Comparison of ENCODE assay signal across 1 cellular context in the genomic region with DNA sequence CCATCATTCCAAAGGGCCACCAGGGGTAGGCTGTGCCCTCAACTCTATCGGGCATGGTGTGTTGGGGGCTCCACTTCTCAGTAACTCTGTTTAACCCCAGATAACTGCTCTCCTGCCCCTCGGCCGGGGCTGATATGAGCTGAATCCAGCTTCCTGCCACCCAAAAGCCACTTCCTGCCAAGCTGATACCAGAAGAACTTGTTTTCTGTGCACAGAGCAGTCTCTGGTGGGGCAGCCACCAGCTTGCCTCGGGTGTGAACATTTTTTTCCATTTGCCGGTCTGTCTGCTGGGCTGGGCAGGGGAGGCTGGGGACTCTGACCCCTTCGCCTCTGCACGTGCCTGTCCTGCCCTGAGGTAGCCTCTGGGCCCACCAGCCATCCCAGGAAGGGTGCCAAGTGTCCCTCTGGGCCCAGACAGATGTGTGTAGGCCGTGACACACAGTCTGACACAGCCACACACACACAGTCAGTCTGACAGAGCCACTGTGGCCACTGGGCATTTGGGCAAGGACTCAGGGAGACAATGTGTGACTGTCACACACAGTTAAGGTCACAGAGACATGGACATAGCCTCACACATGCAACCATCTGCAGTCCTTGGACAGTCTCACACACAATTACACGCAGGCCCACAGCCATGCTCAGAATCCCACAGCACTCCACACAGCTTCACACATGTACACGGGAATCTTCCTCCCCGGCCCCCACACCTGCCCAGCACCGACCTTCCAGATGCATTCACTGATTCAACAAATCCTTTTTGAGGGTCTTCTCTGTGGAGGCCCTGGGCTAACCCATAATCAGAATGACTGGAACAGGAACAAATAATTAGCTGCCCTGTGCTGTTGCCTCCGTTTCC.
A peak's percentile ranks its signal among the peaks of the same experiment; 100 is the strongest.
TF ChIP-seq lines count a peak whose summit lies in the region.

No MANE protein-coding gene starts in this region.

TF ChIP-seq in GM12878, 131 proteins besides CTCF, POLR2A, EP300 and RAD21 (continued from another document):
- TF ChIP-seq, protein P1, sequence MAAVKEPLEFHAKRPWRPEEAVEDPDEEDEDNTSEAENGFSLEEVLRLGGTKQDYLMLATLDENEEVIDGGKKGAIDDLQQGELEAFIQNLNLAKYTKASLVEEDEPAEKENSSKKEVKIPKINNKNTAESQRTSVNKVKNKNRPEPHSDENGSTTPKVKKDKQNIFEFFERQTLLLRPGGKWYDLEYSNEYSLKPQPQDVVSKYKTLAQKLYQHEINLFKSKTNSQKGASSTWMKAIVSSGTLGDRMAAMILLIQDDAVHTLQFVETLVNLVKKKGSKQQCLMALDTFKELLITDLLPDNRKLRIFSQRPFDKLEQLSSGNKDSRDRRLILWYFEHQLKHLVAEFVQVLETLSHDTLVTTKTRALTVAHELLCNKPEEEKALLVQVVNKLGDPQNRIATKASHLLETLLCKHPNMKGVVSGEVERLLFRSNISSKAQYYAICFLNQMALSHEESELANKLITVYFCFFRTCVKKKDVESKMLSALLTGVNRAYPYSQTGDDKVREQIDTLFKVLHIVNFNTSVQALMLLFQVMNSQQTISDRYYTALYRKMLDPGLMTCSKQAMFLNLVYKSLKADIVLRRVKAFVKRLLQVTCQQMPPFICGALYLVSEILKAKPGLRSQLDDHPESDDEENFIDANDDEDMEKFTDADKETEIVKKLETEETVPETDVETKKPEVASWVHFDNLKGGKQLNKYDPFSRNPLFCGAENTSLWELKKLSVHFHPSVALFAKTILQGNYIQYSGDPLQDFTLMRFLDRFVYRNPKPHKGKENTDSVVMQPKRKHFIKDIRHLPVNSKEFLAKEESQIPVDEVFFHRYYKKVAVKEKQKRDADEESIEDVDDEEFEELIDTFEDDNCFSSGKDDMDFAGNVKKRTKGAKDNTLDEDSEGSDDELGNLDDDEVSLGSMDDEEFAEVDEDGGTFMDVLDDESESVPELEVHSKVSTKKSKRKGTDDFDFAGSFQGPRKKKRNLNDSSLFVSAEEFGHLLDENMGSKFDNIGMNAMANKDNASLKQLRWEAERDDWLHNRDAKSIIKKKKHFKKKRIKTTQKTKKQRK (IDR thresholded peaks at IDR 0.05; ENCODE audit: low read depth, low read length): no peak
- TF ChIP-seq, protein P2, sequence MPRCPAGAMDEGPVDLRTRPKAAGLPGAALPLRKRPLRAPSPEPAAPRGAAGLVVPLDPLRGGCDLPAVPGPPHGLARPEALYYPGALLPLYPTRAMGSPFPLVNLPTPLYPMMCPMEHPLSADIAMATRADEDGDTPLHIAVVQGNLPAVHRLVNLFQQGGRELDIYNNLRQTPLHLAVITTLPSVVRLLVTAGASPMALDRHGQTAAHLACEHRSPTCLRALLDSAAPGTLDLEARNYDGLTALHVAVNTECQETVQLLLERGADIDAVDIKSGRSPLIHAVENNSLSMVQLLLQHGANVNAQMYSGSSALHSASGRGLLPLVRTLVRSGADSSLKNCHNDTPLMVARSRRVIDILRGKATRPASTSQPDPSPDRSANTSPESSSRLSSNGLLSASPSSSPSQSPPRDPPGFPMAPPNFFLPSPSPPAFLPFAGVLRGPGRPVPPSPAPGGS (IDR thresholded peaks at IDR 0.05; ENCODE audit: borderline replicate concordance, insufficient read depth, low read depth, low read length, poor library complexity, severe bottlenecking): peak; percentile 89
- TF ChIP-seq BHLHE40 (IDR thresholded peaks at IDR 0.05; ENCODE audit: borderline replicate concordance in 1 of 2, low read depth in 2 of 2, low read length in 1 of 2) (peak; percentile 32 to 75; a peak in 3 of 4 replicates), DPF2 (IDR thresholded peaks at IDR 0.05) (0 out of 2 replicates have a peak, but pooled peaks have one; percentile 16), CREM (IDR thresholded peaks at IDR 0.05; ENCODE audit: low read depth) (no peak), RAD51 (IDR thresholded peaks at IDR 0.05) (no peak)
